ENCODE assay signal across 22 cellular contexts in genomic region chr3:116270053-116270452, GRCh38.
"Had no signal": no experiment of that assay in that cellular context is flagged by ENCODE, and none has a peak within 500 bp of the region (broad histone marks: within the 10 kb centered on the region; RNA-seq: fewer than 3 reads in every experiment).

No MANE protein-coding gene starts in this region.

- H3K27me3 ChIP-seq: upper lobe of left lung had no signal

- H3K4me3 Mint-ChIP-seq: activated B cell treated with CpG ODN at 0.5 μM for 24 hours; activated CD4-positive, alpha-beta T cell treated with anti-CD3 and anti-CD28 coated beads for 36 hours; activated naive CD8-positive, alpha-beta T cell treated with anti-CD3 and anti-CD28 coated beads, Interleukin-2, amount 10 ng/mL, durations not matched to agents 7 days and 5 days; activated T-cell treated with anti-CD3 and anti-CD28 coated beads, Interleukin-2, amount 50 U/mL, for 4 hours; naive B cell had no signal

- H3K9ac ChIP-seq: parathyroid adenoma had no signal

- H3K27ac ChIP-seq: coronary artery, lower lobe of right lung, parathyroid adenoma, upper lobe of left lung had no signal

- H3K4me1 ChIP-seq: lower lobe of right lung, parathyroid adenoma, upper lobe of left lung had no signal

- H3K9me3 ChIP-seq: lower lobe of right lung, upper lobe of left lung had no signal

- FAIRE-seq: bronchial epithelial cell, kidney had no signal

- H3K27ac Mint-ChIP-seq: activated B cell treated with CpG ODN at 0.5 μM for 24 hours; activated CD4-positive, alpha-beta T cell treated with anti-CD3 and anti-CD28 coated beads for 36 hours; activated naive CD8-positive, alpha-beta T cell treated with anti-CD3 and anti-CD28 coated beads, Interleukin-2, amount 10 ng/mL, durations not matched to agents 7 days and 5 days; activated T-helper 2 cell treated with anti-CD3 and anti-CD28 coated beads, Interferon-gamma antibody, Interleukin-2, Interleukin-4, amounts not matched to agents 10 μg/mL and 5 μg/mL and 100 μg/mL, durations not matched to agents 14 hours and 24 hours and 36 hours; naive B cell had no signal

- H3K27me3 Mint-ChIP-seq: activated B cell treated with CpG ODN at 0.5 μM for 24 hours; activated CD4-positive, alpha-beta T cell treated with anti-CD3 and anti-CD28 coated beads for 36 hours; activated naive CD8-positive, alpha-beta T cell treated with anti-CD3 and anti-CD28 coated beads, Interleukin-2, amount 10 ng/mL, durations not matched to agents 7 days and 5 days; naive B cell had no signal

- H3K4me1 Mint-ChIP-seq: activated B cell treated with CpG ODN at 0.5 μM for 24 hours; activated CD4-positive, alpha-beta T cell treated with anti-CD3 and anti-CD28 coated beads for 36 hours; activated naive CD8-positive, alpha-beta T cell treated with anti-CD3 and anti-CD28 coated beads, Interleukin-2, amount 10 ng/mL, durations not matched to agents 7 days and 5 days; naive B cell had no signal

- H2AFZ ChIP-seq: parathyroid adenoma had no signal

- H3K79me2 ChIP-seq: parathyroid adenoma had no signal

- H3K4me3 ChIP-seq: coronary artery, lower lobe of right lung, upper lobe of left lung had no signal

- DNase-seq: activated B cell treated with CpG ODN at 0.5 μM for 24 hours; activated CD4-positive, alpha-beta T cell treated with anti-CD3 and anti-CD28 coated beads for 36 hours; activated CD4-positive, alpha-beta T cell treated with anti-CD3 and anti-CD28 coated beads, Interleukin-2, amount 50 U/mL, for 48 hours; activated CD8-positive, alpha-beta memory T cell treated with anti-CD3 and anti-CD28 coated beads, Interleukin-2, amount 50 U/mL, for 48 hours; activated naive CD4-positive, alpha-beta T cell treated with Interleukin-2 at 50 U/mL for 16 hours; activated naive CD8-positive, alpha-beta T cell treated with anti-CD3 and anti-CD28 coated beads, Interleukin-2, amount 10 ng/mL, durations not matched to agents 7 days and 5 days; activated T-cell treated with anti-CD3 and anti-CD28 coated beads, Interleukin-2, amount 50 U/mL, for 4 hours; amniotic stem cell; cerebellar nuclear complex; kidney; lower lobe of right lung; naive B cell; nucleus accumbens; right cardiac atrium; stimulated activated CD4-positive, alpha-beta T cell treated with anti-CD3 and anti-CD28 coated beads, Interleukin-12 subunit alpha, Interleukin-12 subunit beta, amount 100 ng/mL, for 4 hours; stimulated activated CD4-positive, alpha-beta T cell treated with anti-CD3 and anti-CD28 coated beads, Interleukin-4, amount 100 ng/mL, for 4 hours; stimulated activated naive CD8-positive, alpha-beta T cell treated with anti-CD3 and anti-CD28 coated beads, Interleukin-15, Interleukin-2, amounts not matched to agents 100 U/mL and 50 U/mL, for 24 hours; upper lobe of left lung had no signal

- H3K9me3 Mint-ChIP-seq: activated B cell treated with CpG ODN at 0.5 μM for 24 hours; activated naive CD8-positive, alpha-beta T cell treated with anti-CD3 and anti-CD28 coated beads, Interleukin-2, amount 10 ng/mL, durations not matched to agents 7 days and 5 days; activated T-cell treated with anti-CD3 and anti-CD28 coated beads, Interleukin-2, amount 50 U/mL, for 4 hours; activated T-helper 2 cell treated with anti-CD3 and anti-CD28 coated beads, Interferon-gamma antibody, Interleukin-2, Interleukin-4, amounts not matched to agents 10 μg/mL and 5 μg/mL and 100 μg/mL, durations not matched to agents 14 hours and 24 hours and 36 hours had no signal

- H3K36me3 Mint-ChIP-seq: activated naive CD8-positive, alpha-beta T cell treated with anti-CD3 and anti-CD28 coated beads, Interleukin-2, amount 10 ng/mL, durations not matched to agents 7 days and 5 days; naive B cell had no signal

- H3K36me3 ChIP-seq: lower lobe of right lung, upper lobe of left lung had no signal
